18 cellular contexts compared by ENCODE assay signal in the genomic region with DNA sequence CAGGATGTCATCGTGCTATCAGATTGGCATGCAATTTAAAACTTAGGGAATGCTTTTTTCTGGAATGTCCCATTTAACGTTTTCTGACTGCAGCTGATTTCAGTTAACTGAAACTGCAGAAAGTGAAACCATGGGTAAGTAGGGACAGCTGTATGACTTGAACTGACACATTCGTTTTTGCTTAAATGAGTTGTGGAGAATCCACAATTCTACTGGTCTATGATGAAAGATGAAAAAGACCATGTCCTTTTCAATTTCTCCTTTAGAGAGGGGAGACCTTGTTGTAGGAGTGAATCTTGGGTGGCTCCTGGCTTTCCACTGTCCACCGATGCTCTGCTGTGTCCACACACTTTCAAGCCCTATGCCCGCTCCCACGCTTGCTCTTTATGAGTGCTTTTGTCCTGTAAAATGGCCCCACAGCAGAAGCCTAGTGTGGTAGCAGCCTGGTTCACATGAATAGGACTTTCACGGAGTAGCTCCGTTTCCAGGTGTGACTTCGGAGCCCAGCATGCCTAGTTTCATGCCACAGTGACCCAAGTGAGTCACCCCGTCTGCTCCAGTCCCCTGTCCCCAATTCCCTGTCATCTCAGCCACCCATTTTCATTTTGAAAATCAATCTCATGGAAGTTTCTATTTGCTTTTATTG. TPM values are rescaled to one million over a fixed set of nuclear protein-coding genes. Genes with fewer than 3 reads are reported as not detected.
A peak's percentile ranks its signal among the peaks of the same experiment; 100 is the strongest.
DNase-seq lines count a peak whose midpoint lies in the region; ATAC-seq and TF ChIP-seq lines count a peak whose summit lies in the region.
"Had no signal": no experiment of that assay in that cellular context is flagged by ENCODE, and none has a peak within 500 bp of the region (broad histone marks: within the 10 kb centered on the region; RNA-seq: fewer than 3 reads in every experiment).

No MANE protein-coding gene starts in this region.

- H3K9me3 ChIP-seq in prostate gland: no peaks in the 10 kb centered on the region
- H3K9me3 ChIP-seq: ovary had no signal

- POLR2A ChIA-PET in activated CD4-positive, alpha-beta memory T cell treated with anti-CD3 and anti-CD28 coated beads for 36 hours (lab: Charles Lee): no interaction called here

- H3K4me3 ChIP-seq in prostate gland: no peak overlapping the region
- H3K4me3 ChIP-seq: lung, ovary had no signal

- no peak overlapping the region for H3K4me3 Mint-ChIP-seq in CD14-positive monocyte
- no peak overlapping the region for H3K4me3 Mint-ChIP-seq in activated CD4-positive, alpha-beta memory T cell treated with anti-CD3 and anti-CD28 coated beads for 36 hours
- H3K4me3 Mint-ChIP-seq: dendritic cell treated with granulocyte-macrophage colony-stimulating factor and Interleukin-4, amounts not matched to agents 40 ng/mL and 50 ng/mL, for 4 days had no signal

- no peaks in the 10 kb centered on the region for H3K4me1 ChIP-seq in prostate gland (replicated peaks)

- 85% methylated on average over 10 of the region's 10 CpGs for WGBS in prostate gland

- H3K27ac Mint-ChIP-seq in CD14-positive monocyte: peak overlapping the region in 4 of 7 donors; percentile 20 to 65 (median 48)
- peak overlapping the region; percentile 50 for H3K27ac Mint-ChIP-seq in activated CD4-positive, alpha-beta memory T cell treated with anti-CD3 and anti-CD28 coated beads for 36 hours
- H3K27ac Mint-ChIP-seq: dendritic cell treated with granulocyte-macrophage colony-stimulating factor and Interleukin-4, amounts not matched to agents 40 ng/mL and 50 ng/mL, for 4 days had no signal

- ATAC-seq in GM19324 (IDR thresholded peaks at IDR 0.05; ENCODE audit: low FRiP score, unreplicated experiment) (no peak), GM19452 (IDR thresholded peaks at IDR 0.05; ENCODE audit: unreplicated experiment) (no peak)

- intact Hi-C loops in CD14-positive monocyte (cut with micrococcal nuclease) (no loop called here), prostate gland (cut with DNase I) (no loop called here)
- intact Hi-C loops in activated CD4-positive, alpha-beta memory T cell treated with anti-CD3 and anti-CD28 coated beads for 36 hours (cut with micrococcal nuclease): no loop called here

- H3K27me3 ChIP-seq in prostate gland (replicated peaks; ENCODE audit: insufficient read depth): no peaks in the 10 kb centered on the region
- H3K27me3 ChIP-seq: ovary had no signal

- H3K4me1 Mint-ChIP-seq in CD14-positive monocyte: no peaks in the 10 kb centered on the region
- peaks cover 14% of the 10 kb centered on the region for H3K4me1 Mint-ChIP-seq in activated CD4-positive, alpha-beta memory T cell treated with anti-CD3 and anti-CD28 coated beads for 36 hours (ENCODE audit: low read depth)

- TF ChIP-seq CTCF in CD14-positive monocyte (IDR thresholded peaks at IDR 0.05): no peak
- no peak for TF ChIP-seq CTCF in prostate gland (IDR thresholded peaks at IDR 0.05)

- no peaks in the 10 kb centered on the region for H3K9me3 Mint-ChIP-seq in CD14-positive monocyte
- no peaks in the 10 kb centered on the region for H3K9me3 Mint-ChIP-seq in activated CD4-positive, alpha-beta memory T cell treated with anti-CD3 and anti-CD28 coated beads for 36 hours
- H3K9me3 Mint-ChIP-seq: dendritic cell treated with granulocyte-macrophage colony-stimulating factor and Interleukin-4, amounts not matched to agents 40 ng/mL and 50 ng/mL, for 4 days had no signal

- TF ChIP-seq POLR2A in prostate gland (IDR thresholded peaks at IDR 0.05): no peak

- DNase-seq in CD14-positive monocyte (ENCODE audit: low spot score): no peak
- DNase-seq in GM03348 (ENCODE audit: low spot score): peak; percentile 31
- DNase-seq in activated CD4-positive, alpha-beta memory T cell treated with anti-CD3 and anti-CD28 coated beads for 36 hours: no peak
- peak; percentile 40 for DNase-seq in fibroblast of peridontal ligament (ENCODE audit: extremely low read depth)
- no peak for DNase-seq in stimulated activated CD4-positive, alpha-beta T cell treated with anti-CD3 and anti-CD28 coated beads, Interleukin-4, amount 100 ng/mL, for 24 hours
- no peak for DNase-seq in prostate gland (ENCODE audit: low spot score)
- DNase-seq: NCI-H1092 treated with DMSO at 0.1 percent for 48 hours, NCI-H526 treated with DMSO at 0.1 percent for 48 hours, SHP77 treated with DMSO at 0.1 percent for 48 hours, substantia nigra, T-helper 1 cell had no signal

- CTCF ChIA-PET in activated CD4-positive, alpha-beta memory T cell treated with anti-CD3 and anti-CD28 coated beads for 36 hours (lab: Charles Lee): no interaction called here

- H3K36me3 Mint-ChIP-seq in CD14-positive monocyte: peaks cover 80 to 94% of the 10 kb centered on the region in 2 donors
- peaks cover 44% of the 10 kb centered on the region for H3K36me3 Mint-ChIP-seq in activated CD4-positive, alpha-beta memory T cell treated with anti-CD3 and anti-CD28 coated beads for 36 hours

- peaks cover 0 to 2% (median 0%) of the 10 kb centered on the region in 3 donors for H3K27me3 Mint-ChIP-seq in CD14-positive monocyte (ENCODE audit: low read depth in 3 of 3)
- no peaks in the 10 kb centered on the region for H3K27me3 Mint-ChIP-seq in activated CD4-positive, alpha-beta memory T cell treated with anti-CD3 and anti-CD28 coated beads for 36 hours
- H3K27me3 Mint-ChIP-seq: dendritic cell treated with granulocyte-macrophage colony-stimulating factor and Interleukin-4, amounts not matched to agents 40 ng/mL and 50 ng/mL, for 4 days had no signal

- H3K36me3 ChIP-seq in prostate gland: no peaks in the 10 kb centered on the region
- H3K36me3 ChIP-seq: ovary had no signal

- no peak overlapping the region for H3K27ac ChIP-seq in prostate gland
- H3K27ac ChIP-seq: epithelial cell of prostate, KMS-11, ovary had no signal

RNA-seq across cellular contexts. Expression of a gene that starts 21.9 kb away (rescaled TPM):
- 100 to 1,000 TPM; 286 to 287 TPM for polyA plus RNA-seq in CD14-positive monocyte
- 100 to 1,000 TPM; 117 to 120 TPM for total RNA-seq in activated CD4-positive, alpha-beta memory T cell treated with anti-CD3 and anti-CD28 coated beads for 36 hours
- total RNA-seq in prostate gland: 100 to 1,000 TPM in 1 of 2 donors, 10 to 100 TPM in 1; 95.9 to 138 TPM

RNA-seq across cellular contexts. Expression of a gene that starts 27.2 kb away (rescaled TPM):
- 10 to 100 TPM; 14.6 to 14.8 TPM for polyA plus RNA-seq in CD14-positive monocyte
- 100 to 1,000 TPM; 181 to 186 TPM for total RNA-seq in activated CD4-positive, alpha-beta memory T cell treated with anti-CD3 and anti-CD28 coated beads for 36 hours
- 10 to 100 TPM in 1 of 2 donors, 1 to 10 TPM in 1; 9.9 to 12.1 TPM for total RNA-seq in prostate gland

Comparison
In these comparisons a context has a peak if more than half of its experiments do, and no peak if none do; other contexts are left out.
1. DNase-seq: peak in GM03348 (single experiment) and fibroblast of peridontal ligament (single experiment); none in CD14-positive monocyte (single experiment), activated CD4-positive, alpha-beta memory T cell treated with anti-CD3 and anti-CD28 coated beads for 36 hours (single experiment), stimulated activated CD4-positive, alpha-beta T cell treated with anti-CD3 and anti-CD28 coated beads, Interleukin-4, amount 100 ng/mL, for 24 hours (single experiment) and prostate gland (single experiment).
2. RNA of a gene that starts 27.2 kb away (total RNA-seq): 181 to 186 TPM in activated CD4-positive, alpha-beta memory T cell treated with anti-CD3 and anti-CD28 coated beads for 36 hours; 9.9 to 12.1 TPM in prostate gland; every median in the first group is over 10 times any median in the second.